ENCODE assay signal across 8 cellular contexts in the genomic region with DNA sequence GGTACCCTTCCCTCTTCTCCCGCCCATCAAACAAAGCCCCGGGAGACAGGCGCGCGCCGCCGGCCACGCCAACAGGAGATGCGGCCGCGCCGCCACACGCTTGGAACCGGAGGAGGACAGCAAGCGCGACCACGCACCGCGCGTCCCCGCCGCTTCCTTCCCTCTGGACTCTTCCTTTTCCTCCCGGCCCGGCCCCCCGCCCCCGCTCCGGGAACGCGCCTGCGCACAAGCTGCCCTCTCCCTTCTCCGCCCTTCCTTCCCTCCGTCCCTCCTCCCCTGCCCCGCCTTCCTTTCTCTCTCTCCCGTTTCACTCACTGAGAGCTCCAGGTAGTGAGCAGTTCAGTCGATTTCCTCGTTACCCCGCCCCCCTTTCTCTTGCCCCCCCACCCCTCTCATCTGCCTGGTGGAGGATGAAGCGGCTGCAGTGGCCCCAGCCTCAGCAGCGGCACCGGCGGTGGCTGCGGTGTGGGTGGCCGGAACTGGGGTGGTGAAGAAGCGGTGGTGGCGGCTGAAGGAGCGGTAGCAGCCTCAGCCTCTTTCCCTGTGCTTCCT. TPM values are rescaled to one million over a fixed set of nuclear protein-coding genes. Genes with fewer than 3 reads are reported as not detected.
DNase-seq lines count a peak whose midpoint lies in the region; ATAC-seq and TF ChIP-seq lines count a peak whose summit lies in the region.

Gene RASA1, plus strand, starts transcription at position 310 of the 552 bp plus-strand sequence. CDS start 569 bp downstream, outside the sequence.

- DNase-seq in CD1c-positive myeloid dendritic cell (ENCODE audit: extremely low spot score), result peak; percentile 91
- DNase-seq in NCI-H748 treated with DMSO at 0.1 percent for 48 hours (lab: John Stamatoyannopoulos, UW), result peak; percentile 88
- DNase-seq in activated CD4-positive, alpha-beta T cell treated with anti-CD3 and anti-CD28 coated beads, Interleukin-2, amount 50 U/mL, for 24 hours (ENCODE audit: low read depth in 1 of 2, low spot score in 1 of 2), result peak; percentile 68 to 86
- peak; percentile 96 to 100 for DNase-seq in left lung
- DNase-seq in stimulated activated CD4-positive, alpha-beta T cell treated with anti-CD3 and anti-CD28 coated beads, Interleukin-2, amount 100 ng/mL, for 4 hours (ENCODE audit: low read depth), result peak; percentile 73

- peaks cover 35% of the 10 kb centered on the region for H3K36me3 Mint-ChIP-seq in dendritic cell treated with granulocyte-macrophage colony-stimulating factor and Interleukin-4, amounts not matched to agents 40 ng/mL and 50 ng/mL, for 4 days (ENCODE audit: low read depth)

- peak within 1 kb of the TSS; percentile 89 to 96 for H3K27ac ChIP-seq in left lung

- H3K4me1 Mint-ChIP-seq in dendritic cell treated with granulocyte-macrophage colony-stimulating factor and Interleukin-4, amounts not matched to agents 40 ng/mL and 50 ng/mL, for 4 days (ENCODE audit: low read depth), result peaks cover 31% of the 10 kb centered on the region

- TF ChIP-seq CTCF in left lung (IDR thresholded peaks at IDR 0.05), result no peak

- ATAC-seq in GM19397 (IDR thresholded peaks at IDR 0.05; ENCODE audit: unreplicated experiment) (peak; percentile 60), HG03565 (IDR thresholded peaks at IDR 0.05; ENCODE audit: unreplicated experiment) (peak; percentile 30), left lung (peak; percentile 92)

- no peaks in the 10 kb centered on the region for H3K9me3 ChIP-seq in left lung

- peak within 1 kb of the TSS; percentile 97 for H3K27ac Mint-ChIP-seq in dendritic cell treated with granulocyte-macrophage colony-stimulating factor and Interleukin-4, amounts not matched to agents 40 ng/mL and 50 ng/mL, for 4 days

- no peaks in the 10 kb centered on the region for H3K9me3 Mint-ChIP-seq in dendritic cell treated with granulocyte-macrophage colony-stimulating factor and Interleukin-4, amounts not matched to agents 40 ng/mL and 50 ng/mL, for 4 days

- no peaks in the 10 kb centered on the region for H3K27me3 ChIP-seq in left lung

- peaks cover 4 to 34% of the 10 kb centered on the region in 2 donors for H3K4me1 ChIP-seq in left lung

- peak within 1 kb of the TSS; percentile 99 for H3K4me3 Mint-ChIP-seq in dendritic cell treated with granulocyte-macrophage colony-stimulating factor and Interleukin-4, amounts not matched to agents 40 ng/mL and 50 ng/mL, for 4 days

- intact Hi-C loops in dendritic cell treated with granulocyte-macrophage colony-stimulating factor and Interleukin-4, amounts not matched to agents 40 ng/mL and 50 ng/mL, for 4 days (cut with micrococcal nuclease), result loop anchor here (1.0 to 5.0 kb wide), 3 partner anchors 31 to 195 kb away; partner anchors contain the start of gene CCNH
- intact Hi-C loops in left lung (cut with DNase I), result loop anchor here in 1 of 2 donors (10.0 kb wide), 1 partner anchor 127 kb away; no protein-coding TSS in a partner anchor

- H3K36me3 ChIP-seq in left lung, result peaks cover 0 to 3% of the 10 kb centered on the region in 2 donors

- H3K4me3 ChIP-seq in left lung, result peak within 1 kb of the TSS; percentile 72 to 95

- H3K27me3 Mint-ChIP-seq in dendritic cell treated with granulocyte-macrophage colony-stimulating factor and Interleukin-4, amounts not matched to agents 40 ng/mL and 50 ng/mL, for 4 days, result no peaks in the 10 kb centered on the region

RNA-seq across cellular contexts. Expression of gene RASA1, which starts in this region (rescaled TPM):
- total RNA-seq in left lung, result 10 to 100 TPM; 27.7 to 29.4 TPM

Comparison
In these comparisons a context has a peak if more than half of its experiments do, and no peak if none do; other contexts are left out.
1. Peak in every context shown above with its lines: DNase-seq, ATAC-seq, H3K4me3 ChIP-seq and H3K27ac ChIP-seq.
2. ATAC-seq: peak in every context shown above with its lines; median percentile 92 in left lung; 60 in GM19397; 30 in HG03565.